ENCODE assay signal across 1 cellular context in genomic region chr22:39475337-39475736, GRCh38.
TF ChIP-seq lines count a peak whose summit lies in the region.

No MANE protein-coding gene starts in this region.

TF ChIP-seq in GM23338, 12 proteins besides CTCF, POLR2A, EP300 and RAD21:
- TF ChIP-seq ZNF114 (CRISPR knock-in tag; IDR thresholded peaks at IDR 0.05) (no peak), POLR2AphosphoS5 (IDR thresholded peaks at IDR 0.05; ENCODE audit: low read depth) (no peak), STAT1 (IDR thresholded peaks at IDR 0.05; ENCODE audit: unreplicated experiment) (no peak), ZNF331 (CRISPR knock-in tag; IDR thresholded peaks at IDR 0.05; ENCODE audit: low read depth) (no peak), ZNF462 (CRISPR knock-in tag; IDR thresholded peaks at IDR 0.05) (no peak), REST (IDR thresholded peaks at IDR 0.05; ENCODE audit: unreplicated experiment) (no peak), EZH2phosphoT487 (IDR thresholded peaks at IDR 0.05; ENCODE audit: unreplicated experiment) (no peak), ETS1 (IDR thresholded peaks at IDR 0.05) (no peak), JUNB (IDR thresholded peaks at IDR 0.05; ENCODE audit: unreplicated experiment) (no peak), EZH2 (IDR thresholded peaks at IDR 0.05; ENCODE audit: low read depth, unreplicated experiment) (no peak), NANOG (IDR thresholded peaks at IDR 0.05; ENCODE audit: borderline replicate concordance) (no peak)
